In the genomic region with DNA sequence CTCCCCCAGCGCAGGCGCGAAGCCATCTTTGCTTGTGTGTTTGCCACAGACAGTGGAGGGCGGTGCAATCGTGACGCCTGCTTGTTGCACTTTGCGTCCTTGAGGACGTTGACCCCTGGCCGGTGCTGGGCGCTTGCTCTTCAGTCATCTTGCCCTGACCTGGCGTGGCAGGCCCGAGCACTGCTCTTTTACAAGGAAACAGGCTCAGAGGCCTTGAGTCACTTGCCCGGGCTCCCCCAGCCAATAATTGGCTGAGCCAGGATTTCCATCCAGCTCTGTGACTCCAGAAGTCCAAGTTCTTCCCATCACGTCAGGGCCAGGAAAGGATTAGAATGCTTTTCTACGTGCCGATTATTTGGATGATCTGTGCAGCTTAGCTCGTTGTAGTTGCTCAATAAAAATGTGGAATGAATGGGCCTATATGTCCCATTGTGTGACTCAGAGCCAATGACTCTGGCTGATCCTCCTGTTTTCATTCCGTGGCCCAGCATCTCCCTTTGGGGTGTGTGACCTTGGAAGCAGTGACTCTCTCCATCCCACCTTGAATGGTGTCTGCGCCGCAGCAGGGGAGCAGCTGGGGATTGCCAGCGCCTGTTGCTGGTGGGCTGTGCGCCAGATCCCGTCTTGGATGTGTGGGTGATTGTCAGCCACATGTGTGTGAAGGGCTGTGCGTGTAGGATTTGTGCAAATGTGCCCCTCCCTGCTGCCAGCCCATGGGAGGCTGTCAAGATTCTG, we compare ENCODE assay signal across 10 cellular contexts.
DNase-seq lines count a peak whose midpoint lies in the region; ATAC-seq and TF ChIP-seq lines count a peak whose summit lies in the region.
"Had no signal": no experiment of that assay in that cellular context is flagged by ENCODE, and none has a peak within 500 bp of the region (broad histone marks: within the 10 kb centered on the region; RNA-seq: fewer than 3 reads in every experiment).

No MANE protein-coding gene starts in this region.

- H3K36me3 ChIP-seq in duodenal mucosa (ENCODE audit: control insufficient read depth in 1 of 2, insufficient read depth in 2 of 2, low read length in 2 of 2) (no peaks in the 10 kb centered on the region), muscle layer of duodenum (ENCODE audit: control insufficient read depth in 1 of 2, insufficient read depth in 2 of 2, low read length in 2 of 2) (no peaks in the 10 kb centered on the region)

- POLR2A ChIA-PET in AG04449 (lab: Yijun Ruan, JAX), result interaction anchor here (1.0 to 1.6 kb wide), 8 partner anchors 20 to 69 kb away, joined by 3 to 7 read pairs (median 4); no protein-coding TSS in a partner anchor

- no peak overlapping the region for H3K9ac ChIP-seq in duodenal mucosa (ENCODE audit: low read depth in 1 of 2, low read length in 2 of 2)

- peak overlapping the region; percentile 64 for H3K27ac ChIP-seq in duodenal mucosa (ENCODE audit: low read depth, low read length)
- peak overlapping the region; percentile 31 for H3K27ac ChIP-seq in muscle layer of duodenum (ENCODE audit: low read length)

- ATAC-seq in GM21786 (IDR thresholded peaks at IDR 0.05; ENCODE audit: unreplicated experiment) (no peak), HG02970 (IDR thresholded peaks at IDR 0.05; ENCODE audit: low FRiP score, unreplicated experiment) (no peak)
- ATAC-seq: naive thymus-derived CD4-positive, alpha-beta T cell had no signal

- no peaks in the 10 kb centered on the region for H3K9me3 ChIP-seq in duodenal mucosa (ENCODE audit: control insufficient read depth in 1 of 2, low read length in 2 of 2)
- no peaks in the 10 kb centered on the region for H3K9me3 ChIP-seq in muscle layer of duodenum (ENCODE audit: control insufficient read depth in 1 of 2, low read length in 2 of 2)

- H3K4me3 ChIP-seq in AG04449 (ENCODE audit: low read depth, low read length), result no peak overlapping the region
- no peak overlapping the region for H3K4me3 ChIP-seq in duodenal mucosa (ENCODE audit: low read depth in 1 of 2, low read length in 2 of 2)
- H3K4me3 ChIP-seq in muscle layer of duodenum (ENCODE audit: low read depth in 1 of 2, low read length in 2 of 2), result no peak overlapping the region

- TF ChIP-seq CTCF in AG04449 (IDR thresholded peaks at IDR 0.05; ENCODE audit: insufficient read depth, low read length, missing control alignments), result no peak

- CTCF ChIA-PET in AG04449 (lab: Yijun Ruan, JAX), result interaction anchor here (0.8 to 1.6 kb wide), 5 partner anchors 9 to 118 kb away, joined by 3 to 5 read pairs (median 3); no protein-coding TSS in a partner anchor

- H3K4me1 ChIP-seq in duodenal mucosa (ENCODE audit: control insufficient read depth in 1 of 2, insufficient read depth in 2 of 2, low read length in 2 of 2), result peaks cover 22 to 30% of the 10 kb centered on the region in 2 donors
- peaks cover 20 to 24% of the 10 kb centered on the region in 2 donors for H3K4me1 ChIP-seq in muscle layer of duodenum (ENCODE audit: control insufficient read depth in 1 of 2, insufficient read depth in 2 of 2, low read length in 2 of 2)

- DNase-seq in AG04449 (ENCODE audit: low read depth, low spot score) (peak; percentile 96), HuH-7.5 (ENCODE audit: low spot score) (peak; percentile 59), C1 segment of cervical spinal cord (lab: John Stamatoyannopoulos, UW) (no peak), NCI-H2081 treated with DMSO at 0.1 percent for 48 hours (lab: John Stamatoyannopoulos, UW) (no peak)
- DNase-seq: NK-92 treated with Interleukin-12 subunit alpha and Interleukin-12 subunit beta, amount 100 ng/mL, for 24 hours had no signal

- H3K27me3 ChIP-seq in duodenal mucosa (ENCODE audit: control insufficient read depth in 1 of 2, insufficient read depth in 2 of 2, low read length in 2 of 2) (no peaks in the 10 kb centered on the region), muscle layer of duodenum (ENCODE audit: low read depth, low read length) (no peaks in the 10 kb centered on the region)

Comparison
In these comparisons a context has a peak if more than half of its experiments do, and no peak if none do; other contexts are left out.
1. DNase-seq: peak in AG04449 (single experiment) and HuH-7.5 (single experiment); none in C1 segment of cervical spinal cord (0 of 14) and NCI-H2081 treated with DMSO at 0.1 percent for 48 hours (single experiment).